ENCODE assay signal across 37 cellular contexts in the genomic region with DNA sequence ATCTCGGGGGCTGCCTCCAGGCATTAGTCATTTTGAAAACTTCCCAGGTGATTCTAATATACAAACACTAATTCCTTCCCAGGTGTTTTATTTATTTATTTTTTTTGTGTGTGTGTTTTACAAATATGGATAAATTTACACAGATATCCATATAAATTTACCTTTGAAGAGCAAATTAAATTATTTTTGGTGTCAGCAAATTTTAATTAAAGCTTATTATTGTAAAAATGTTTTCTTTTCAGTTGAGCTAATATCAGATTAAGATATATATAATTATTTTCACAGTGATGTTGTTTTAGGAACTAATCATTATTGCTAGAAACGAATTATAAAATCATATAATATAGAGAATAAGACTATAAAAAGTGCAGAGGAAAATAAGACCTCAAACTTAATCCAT.
"Had no signal": no experiment of that assay in that cellular context is flagged by ENCODE, and none has a peak within 500 bp of the region (broad histone marks: within the 10 kb centered on the region; RNA-seq: fewer than 3 reads in every experiment).

No MANE protein-coding gene starts in this region.

- H3K9me3 ChIP-seq: adrenal gland, body of pancreas, breast epithelium had no signal

- H3K27ac ChIP-seq: adrenal gland, body of pancreas, brain microvascular endothelial cell, breast epithelium, VCaP had no signal

- DNase-seq: activated B cell treated with CpG ODN at 0.5 μM for 24 hours; activated CD4-positive, alpha-beta memory T cell treated with anti-CD3 and anti-CD28 coated beads for 36 hours; activated CD4-positive, alpha-beta T cell treated with anti-CD3 and anti-CD28 coated beads for 4 hours; activated CD4-positive, alpha-beta T cell treated with anti-CD3 and anti-CD28 coated beads, Interleukin-2, amount 10 ng/mL, durations not matched to agents 24 days and 14 days; activated CD4-positive, alpha-beta T cell treated with anti-CD3 and anti-CD28 coated beads, Interleukin-2, amount 50 U/mL, for 1 hour; activated CD4-positive, alpha-beta T cell treated with anti-CD3 and anti-CD28 coated beads, Interleukin-2, amount 50 U/mL, for 4 hours; activated CD4-positive, CD25-positive, alpha-beta regulatory T cell treated with anti-CD3 and anti-CD28 coated beads, Interleukin-2, amount 50 U/mL, for 72 hours; activated CD8-positive, alpha-beta memory T cell treated with anti-CD3 and anti-CD28 coated beads, Interleukin-2, amount 50 U/mL, for 4 hours; activated CD8-positive, alpha-beta T cell treated with anti-CD3 and anti-CD28 coated beads for 36 hours; activated effector memory CD4-positive, alpha-beta T cell treated with anti-CD3 and anti-CD28 coated beads, Interleukin-2, amount 50 U/mL, for 16 hours; activated gamma-delta T cell treated with Interleukin-2 at 50 U/mL for 16 hours; activated naive CD4-positive, alpha-beta T cell; activated naive CD4-positive, alpha-beta T cell treated with anti-CD3 and anti-CD28 coated beads for 36 hours; activated naive CD4-positive, alpha-beta T cell treated with anti-CD3 and anti-CD28 coated beads, Interleukin-2, amount 50 U/mL, for 16 hours; activated naive CD8-positive, alpha-beta T cell treated with anti-CD3 and anti-CD28 coated beads for 36 hours; activated T-cell treated with anti-CD3 and anti-CD28 coated beads for 4 hours; activated T-cell treated with anti-CD3 and anti-CD28 coated beads, Interleukin-2, amount 50 U/mL, for 1 hour; activated T-cell treated with anti-CD3 and anti-CD28 coated beads, Interleukin-2, amount 50 U/mL, for 4 hours; activated T-cell treated with anti-CD3 and anti-CD28 coated beads, Interleukin-2, amount 50 U/mL, for 72 hours; adrenal gland; amniotic stem cell; aorta; body of pancreas; brain microvascular endothelial cell; central memory CD4-positive, alpha-beta T cell; T-helper 1 cell; T-helper 2 cell; T-helper 9 cell had no signal

- H3K4me3 Mint-ChIP-seq: activated B cell treated with CpG ODN at 0.5 μM for 24 hours; activated CD4-positive, alpha-beta memory T cell treated with anti-CD3 and anti-CD28 coated beads for 36 hours; activated CD4-positive, alpha-beta T cell treated with anti-CD3 and anti-CD28 coated beads, Interleukin-2, amount 10 ng/mL, durations not matched to agents 24 days and 14 days; activated CD8-positive, alpha-beta T cell treated with anti-CD3 and anti-CD28 coated beads for 36 hours; activated naive CD4-positive, alpha-beta T cell treated with anti-CD3 and anti-CD28 coated beads for 36 hours; activated naive CD8-positive, alpha-beta T cell treated with anti-CD3 and anti-CD28 coated beads for 36 hours; activated T-cell treated with anti-CD3 and anti-CD28 coated beads, Interleukin-2, amount 50 U/mL, for 4 hours; activated T-cell treated with anti-CD3 and anti-CD28 coated beads, Interleukin-2, amount 50 U/mL, for 72 hours; activated T-helper 1 cell treated with anti-CD3 and anti-CD28 coated beads, Interleukin-12 subunit alpha, Interleukin-12 subunit beta, Interleukin-2, Interleukin-4 antibody, amounts not matched to agents 30 ng/mL and 10 ng/mL and 1 ng/mL, durations not matched to agents 14 hours and 24 hours and 36 hours; activated T-helper 17 cell treated with anti-CD3 and anti-CD28 coated beads, Interleukin-2, amount 50 U/mL, for 72 hours; T-helper 1 cell treated with Interleukin-12 subunit alpha and Interleukin-12 subunit beta and Interleukin-4 antibody, amounts not matched to agents 30 μg/mL and 1 μg/mL, for 36 hours; T-helper 2 cell treated with Interferon-gamma antibody and Interleukin-4, amounts not matched to agents 5 μg/mL and 100 μg/mL, for 36 hours had no signal

- H3K36me3 ChIP-seq: adrenal gland, brain microvascular endothelial cell, breast epithelium had no signal

- H3K4me3 ChIP-seq: adrenal gland, body of pancreas, breast epithelium had no signal

- H3K4me1 ChIP-seq: adrenal gland, body of pancreas, breast epithelium had no signal

- FAIRE-seq: astrocyte, TTC549 had no signal

- H3K4me1 Mint-ChIP-seq: activated CD4-positive, alpha-beta T cell treated with anti-CD3 and anti-CD28 coated beads, Interleukin-2, amount 10 ng/mL, durations not matched to agents 24 days and 14 days; activated naive CD8-positive, alpha-beta T cell treated with anti-CD3 and anti-CD28 coated beads for 36 hours; activated T-helper 17 cell treated with anti-CD3 and anti-CD28 coated beads, Interleukin-2, amount 50 U/mL, for 72 hours had no signal

- H3K36me3 Mint-ChIP-seq: activated CD4-positive, alpha-beta memory T cell treated with anti-CD3 and anti-CD28 coated beads for 36 hours; activated naive CD4-positive, alpha-beta T cell treated with anti-CD3 and anti-CD28 coated beads, Interleukin-2, amount 50 U/mL, for 72 hours; activated naive CD8-positive, alpha-beta T cell treated with anti-CD3 and anti-CD28 coated beads for 36 hours had no signal

- H3K27ac Mint-ChIP-seq: activated B cell treated with CpG ODN at 0.5 μM for 24 hours; activated CD4-positive, alpha-beta memory T cell treated with anti-CD3 and anti-CD28 coated beads for 36 hours; activated CD4-positive, alpha-beta T cell treated with anti-CD3 and anti-CD28 coated beads, Interleukin-2, amount 10 ng/mL, durations not matched to agents 24 days and 14 days; activated CD8-positive, alpha-beta T cell treated with anti-CD3 and anti-CD28 coated beads for 36 hours; activated naive CD4-positive, alpha-beta T cell treated with anti-CD3 and anti-CD28 coated beads for 36 hours; activated naive CD4-positive, alpha-beta T cell treated with anti-CD3 and anti-CD28 coated beads, Interleukin-2, amount 50 U/mL, for 72 hours; activated naive CD8-positive, alpha-beta T cell treated with anti-CD3 and anti-CD28 coated beads for 36 hours; activated T-cell treated with anti-CD3 and anti-CD28 coated beads, Interleukin-2, amount 50 U/mL, for 72 hours; activated T-helper 1 cell treated with anti-CD3 and anti-CD28 coated beads, Interleukin-12 subunit alpha, Interleukin-12 subunit beta, Interleukin-2, Interleukin-4 antibody, amounts not matched to agents 30 ng/mL and 10 ng/mL and 1 ng/mL, durations not matched to agents 14 hours and 24 hours and 36 hours; activated T-helper 17 cell treated with anti-CD3 and anti-CD28 coated beads, Interleukin-2, amount 50 U/mL, for 72 hours; T-helper 1 cell treated with Interleukin-12 subunit alpha and Interleukin-12 subunit beta and Interleukin-4 antibody, amounts not matched to agents 30 μg/mL and 1 μg/mL, for 36 hours; T-helper 2 cell treated with Interferon-gamma antibody and Interleukin-4, amounts not matched to agents 5 μg/mL and 100 μg/mL, for 36 hours had no signal

- ATAC-seq: activated CD8-positive, alpha-beta T cell treated with anti-CD3 and anti-CD28 coated beads for 36 hours; activated naive CD4-positive, alpha-beta T cell treated with anti-CD3 and anti-CD28 coated beads, Interleukin-2, amount 50 U/mL, for 72 hours; activated T-cell treated with anti-CD3 and anti-CD28 coated beads, Interleukin-2, amount 50 U/mL, for 4 hours; activated T-cell treated with anti-CD3 and anti-CD28 coated beads, Interleukin-2, amount 50 U/mL, for 72 hours; activated T-helper 17 cell treated with anti-CD3 and anti-CD28 coated beads, Interleukin-2, amount 50 U/mL, for 72 hours; body of pancreas had no signal

- H3K27me3 ChIP-seq: adrenal gland, body of pancreas, brain microvascular endothelial cell, breast epithelium had no signal

- H3K9me3 Mint-ChIP-seq: activated B cell treated with CpG ODN at 0.5 μM for 24 hours; activated CD4-positive, alpha-beta memory T cell treated with anti-CD3 and anti-CD28 coated beads for 36 hours; activated CD4-positive, alpha-beta T cell treated with anti-CD3 and anti-CD28 coated beads, Interleukin-2, amount 10 ng/mL, durations not matched to agents 24 days and 14 days; activated CD8-positive, alpha-beta T cell treated with anti-CD3 and anti-CD28 coated beads for 36 hours; activated naive CD4-positive, alpha-beta T cell treated with anti-CD3 and anti-CD28 coated beads for 36 hours; activated naive CD8-positive, alpha-beta T cell treated with anti-CD3 and anti-CD28 coated beads for 36 hours; activated T-cell treated with anti-CD3 and anti-CD28 coated beads, Interleukin-2, amount 50 U/mL, for 4 hours; activated T-cell treated with anti-CD3 and anti-CD28 coated beads, Interleukin-2, amount 50 U/mL, for 72 hours; activated T-helper 1 cell treated with anti-CD3 and anti-CD28 coated beads, Interleukin-12 subunit alpha, Interleukin-12 subunit beta, Interleukin-2, Interleukin-4 antibody, amounts not matched to agents 30 ng/mL and 10 ng/mL and 1 ng/mL, durations not matched to agents 14 hours and 24 hours and 36 hours; activated T-helper 17 cell treated with anti-CD3 and anti-CD28 coated beads, Interleukin-2, amount 50 U/mL, for 72 hours; T-helper 1 cell treated with Interleukin-12 subunit alpha and Interleukin-12 subunit beta and Interleukin-4 antibody, amounts not matched to agents 30 μg/mL and 1 μg/mL, for 36 hours; T-helper 2 cell treated with Interferon-gamma antibody and Interleukin-4, amounts not matched to agents 5 μg/mL and 100 μg/mL, for 36 hours had no signal
